In genomic region chr10:77940225-77940624, GRCh38 we compare ENCODE assay signal across 11 cellular contexts.
"Had no signal": no experiment of that assay in that cellular context is flagged by ENCODE, and none has a peak within 500 bp of the region (broad histone marks: within the 10 kb centered on the region; RNA-seq: fewer than 3 reads in every experiment).

No MANE protein-coding gene starts in this region.

- H3K4me3 ChIP-seq: thyroid gland had no signal

- DNase-seq: activated CD4-positive, CD25-positive, alpha-beta regulatory T cell treated with anti-CD3 and anti-CD28 coated beads, Interleukin-2, amount 50 U/mL, for 72 hours; activated naive CD4-positive, alpha-beta T cell; activated naive CD8-positive, alpha-beta T cell treated with anti-CD3 and anti-CD28 coated beads, Interleukin-2, amount 50 U/mL, for 24 hours; dermis blood vessel endothelial cell; erythroblast had no signal

- FAIRE-seq: bronchial epithelial cell, urothelium cell line had no signal

- ATAC-seq: activated naive CD8-positive, alpha-beta T cell treated with anti-CD3 and anti-CD28 coated beads, Interleukin-2, amount 50 U/mL, for 24 hours; stimulated activated effector memory CD8-positive, alpha-beta T cell treated with anti-CD3 and anti-CD28 coated beads, Interleukin-12 subunit alpha, Interleukin-12 subunit beta, amount 100 ng/mL, for 72 hours had no signal

- H3K27me3 ChIP-seq: thyroid gland had no signal

- H3K4me3 Mint-ChIP-seq: activated naive CD8-positive, alpha-beta T cell treated with anti-CD3 and anti-CD28 coated beads, Interleukin-2, amount 50 U/mL, for 24 hours; activated T-helper 1 cell treated with anti-CD3 and anti-CD28 coated beads, Interleukin-12 subunit alpha, Interleukin-12 subunit beta, Interleukin-2, Interleukin-4 antibody, amounts not matched to agents 30 ng/mL and 10 ng/mL and 1 ng/mL, durations not matched to agents 14 hours and 24 hours and 36 hours; mesothelial cell of epicardium; stimulated activated effector memory CD8-positive, alpha-beta T cell treated with anti-CD3 and anti-CD28 coated beads, Interleukin-12 subunit alpha, Interleukin-12 subunit beta, amount 100 ng/mL, for 72 hours had no signal

- H3K9me3 Mint-ChIP-seq: activated naive CD8-positive, alpha-beta T cell treated with anti-CD3 and anti-CD28 coated beads, Interleukin-2, amount 50 U/mL, for 24 hours; activated T-helper 1 cell treated with anti-CD3 and anti-CD28 coated beads, Interleukin-12 subunit alpha, Interleukin-12 subunit beta, Interleukin-2, Interleukin-4 antibody, amounts not matched to agents 30 ng/mL and 10 ng/mL and 1 ng/mL, durations not matched to agents 14 hours and 24 hours and 36 hours; mesothelial cell of epicardium; stimulated activated effector memory CD8-positive, alpha-beta T cell treated with anti-CD3 and anti-CD28 coated beads, Interleukin-12 subunit alpha, Interleukin-12 subunit beta, amount 100 ng/mL, for 72 hours had no signal

- H3K9me3 ChIP-seq: thyroid gland had no signal

- H3K36me3 Mint-ChIP-seq: mesothelial cell of epicardium; stimulated activated effector memory CD8-positive, alpha-beta T cell treated with anti-CD3 and anti-CD28 coated beads, Interleukin-12 subunit alpha, Interleukin-12 subunit beta, amount 100 ng/mL, for 72 hours had no signal

- H3K27ac Mint-ChIP-seq: activated naive CD8-positive, alpha-beta T cell treated with anti-CD3 and anti-CD28 coated beads, Interleukin-2, amount 50 U/mL, for 24 hours; activated T-helper 1 cell treated with anti-CD3 and anti-CD28 coated beads, Interleukin-12 subunit alpha, Interleukin-12 subunit beta, Interleukin-2, Interleukin-4 antibody, amounts not matched to agents 30 ng/mL and 10 ng/mL and 1 ng/mL, durations not matched to agents 14 hours and 24 hours and 36 hours; mesothelial cell of epicardium; stimulated activated effector memory CD8-positive, alpha-beta T cell treated with anti-CD3 and anti-CD28 coated beads, Interleukin-12 subunit alpha, Interleukin-12 subunit beta, amount 100 ng/mL, for 72 hours had no signal

- H3K36me3 ChIP-seq: thyroid gland had no signal

- H3K4me1 Mint-ChIP-seq: stimulated activated effector memory CD8-positive, alpha-beta T cell treated with anti-CD3 and anti-CD28 coated beads, Interleukin-12 subunit alpha, Interleukin-12 subunit beta, amount 100 ng/mL, for 72 hours had no signal

- H3K27ac ChIP-seq: thyroid gland had no signal
